In genomic region chr21:28396421-28396820, GRCh38 we compare ENCODE assay signal across 18 cellular contexts.
DNase-seq lines count a peak whose midpoint lies in the region; ATAC-seq, FAIRE-seq and TF ChIP-seq lines count a peak whose summit lies in the region.
"Had no signal": no experiment of that assay in that cellular context is flagged by ENCODE, and none has a peak within 500 bp of the region (broad histone marks: within the 10 kb centered on the region; RNA-seq: fewer than 3 reads in every experiment).

No MANE protein-coding gene starts in this region.

- H4K91ac ChIP-seq in IMR-90 (ENCODE audit: insufficient read depth, low read depth, low read length), result no peak overlapping the region

- H3K4me3 Mint-ChIP-seq in effector memory CD8-positive, alpha-beta T cell, result no peak overlapping the region
- H3K4me3 Mint-ChIP-seq: CD4-positive, alpha-beta memory T cell; HFFc6 had no signal

- H3K18ac ChIP-seq in IMR-90 (ENCODE audit: low read depth, low read length), result no peak overlapping the region; the same call in 1 of the 2 replicates

- CTCF ChIA-PET in HEK293 (lab: Yijun Ruan, JAX) (interaction anchor here (0.6 kb wide), 1 partner anchor 92 kb away, joined by 3 read pairs; no protein-coding TSS in a partner anchor), IMR-90 (lab: Yijun Ruan, JAX) (no interaction called here)

- H3K4me3 ChIP-seq in HEK293 (ENCODE audit: low read depth, low read length) (no peak overlapping the region), IMR-90 (ENCODE audit: insufficient read depth, low read depth, low read length) (no peak overlapping the region), epithelial cell of esophagus (ENCODE audit: low read length) (no peak overlapping the region), keratinocyte (ENCODE audit: control insufficient read depth in 2 of 3, extremely low read depth in 1 of 3, insufficient read depth in 2 of 3, low read depth in 1 of 3, low read length in 3 of 3) (no peak overlapping the region)
- H3K4me3 ChIP-seq: A549, GM23248, HAP-1 had no signal

- H2AFZ ChIP-seq in IMR-90 (replicated peaks; ENCODE audit: low read length, poor library complexity), result no peak overlapping the region
- no peak overlapping the region for H2AFZ ChIP-seq in keratinocyte (ENCODE audit: control insufficient read depth, low read length)
- H2AFZ ChIP-seq: GM23248 had no signal

- in situ Hi-C loops in IMR-90 (cut with MboI; ENCODE audit: low sequenced_read_pairs), result no loop called here

- H4K5ac ChIP-seq in IMR-90 (ENCODE audit: low read depth, low read length), result no peak overlapping the region; the same call in 1 of the 2 replicates

- H3K79me2 ChIP-seq in keratinocyte (ENCODE audit: control insufficient read depth, insufficient read depth, low read length), result no peaks in the 10 kb centered on the region

- no peak overlapping the region for H3K4me2 ChIP-seq in IMR-90 (ENCODE audit: low read depth, low read length)
- H3K4me2 ChIP-seq in keratinocyte (ENCODE audit: control insufficient read depth, extremely low read depth, insufficient read depth, low read depth, low read length), result no peak overlapping the region
- H3K4me2 ChIP-seq: A549 had no signal

- no peak for ATAC-seq in IMR-90 (ENCODE audit: low read depth)
- ATAC-seq in effector memory CD8-positive, alpha-beta T cell (replicated peaks), result no peak
- ATAC-seq: A549, HepG2 had no signal

- no peaks in the 10 kb centered on the region for H3K27me3 Mint-ChIP-seq in effector memory CD8-positive, alpha-beta T cell

- H2AK5ac ChIP-seq in IMR-90 (ENCODE audit: low read depth, low read length), result no peak overlapping the region

- 0 out of 2 replicates have a peak overlapping the region, but pooled peaks have one; percentile 67 for H3K14ac ChIP-seq in IMR-90 (replicated peaks; ENCODE audit: low read depth, low read length)

- H3K27ac Mint-ChIP-seq in effector memory CD8-positive, alpha-beta T cell, result no peak overlapping the region
- H3K27ac Mint-ChIP-seq: CD4-positive, alpha-beta memory T cell; HFFc6 had no signal

- TF ChIP-seq RAD21 in IMR-90 (IDR thresholded peaks at IDR 0.05; ENCODE audit: low read length), result no peak

- WGBS in IMR-90 (ENCODE audit: extremely low coverage in 2 of 2, insufficient read length in 1 of 2), 2 experiments, result no CpG with 5 or more reads among the region's 5 CpGs

- H3K79me1 ChIP-seq in IMR-90 (ENCODE audit: low read depth in 1 of 2, low read length in 2 of 2), result no peaks in the 10 kb centered on the region

- H3K27ac ChIP-seq in HEK293 (ENCODE audit: extremely low read depth, low read depth, low read length) (no peak overlapping the region), IMR-90 (ENCODE audit: insufficient read depth, low read length) (no peak overlapping the region), keratinocyte (ENCODE audit: control insufficient read depth, insufficient read depth, low read length) (no peak overlapping the region)
- H3K27ac ChIP-seq: A549, C4-2B, GM23248 had no signal

- dilution Hi-C loops in IMR-90 (cut with HindIII; ENCODE audit: low sequenced_read_pairs, unreplicated experiment) (no loop called here), keratinocyte (cut with MboI; ENCODE audit: extremely low pct_ligation_motif_present, low sequenced_read_pairs) (no loop called here)

- DNase-seq in IMR-90, result no peak
- DNase-seq in epithelial cell of esophagus (ENCODE audit: low read depth), result peak; percentile 60
- DNase-seq in keratinocyte (ENCODE audit: low read depth, low spot score), result peak; percentile 94
- DNase-seq in effector memory CD8-positive, alpha-beta T cell, result no peak
- no peak for DNase-seq in GM10266 (ENCODE audit: extremely low spot score)
- no peak for DNase-seq in NOMO-1 treated with DMSO at 0.1 percent for 48 hours (lab: John Stamatoyannopoulos, UW; ENCODE audit: unreplicated experiment)
- DNase-seq: BE2C; CD4-positive, alpha-beta memory T cell; DND-41; GDM1; GM23248; HFFc6 had no signal

- no peak for TF ChIP-seq CTCF in HEK293 (tag by site-specific recombination; IDR thresholded peaks at IDR 0.05)
- no peak for TF ChIP-seq CTCF in IMR-90 (conservative IDR thresholded peaks at IDR 0.05; ENCODE audit: low read depth, low read length)
- TF ChIP-seq CTCF in epithelial cell of esophagus (IDR thresholded peaks at IDR 0.05; ENCODE audit: insufficient read depth, low read depth, low read length, missing control alignments), result no peak
- TF ChIP-seq CTCF in keratinocyte (optimal IDR thresholded peaks at IDR 0.05 in 1 of 3, IDR thresholded peaks at IDR 0.05 in 1 of 3, conservative IDR thresholded peaks at IDR 0.05 in 1 of 3; ENCODE audit: extremely low read depth in 1 of 3, insufficient read depth in 2 of 3, low read length in 3 of 3), result no peak
- TF ChIP-seq CTCF in GM10266 (IDR thresholded peaks at IDR 0.05; ENCODE audit: control insufficient read depth, insufficient read depth, low read depth, missing control alignments), result no peak

- H2BK5ac ChIP-seq in IMR-90 (ENCODE audit: low read depth, low read length, poor library complexity, severe bottlenecking), result no peak overlapping the region

- 0 out of 2 replicates have a peak, but pooled peaks cover 3% of the 10 kb centered on the region for H3K9me1 ChIP-seq in IMR-90 (ENCODE audit: insufficient read depth, low read length)
- H3K9me1 ChIP-seq in keratinocyte (ENCODE audit: control insufficient read depth, extremely low read depth, insufficient read depth, low read length), result no peaks in the 10 kb centered on the region

- intact Hi-C loops in IMR-90 (cut with micrococcal nuclease), result no loop called here

- H3K56ac ChIP-seq in IMR-90 (ENCODE audit: extremely low read depth, insufficient read depth, low read length), result no peak overlapping the region

- no peaks in the 10 kb centered on the region for H3K36me3 Mint-ChIP-seq in effector memory CD8-positive, alpha-beta T cell (ENCODE audit: insufficient read depth)
- H3K36me3 Mint-ChIP-seq: CD4-positive, alpha-beta memory T cell had no signal

- POLR2A ChIA-PET in HEK293 (lab: Yijun Ruan, JAX) (no interaction called here), IMR-90 (lab: Charles Lee; ENCODE audit: unreplicated experiment) (no interaction called here)

- no peak overlapping the region for H2BK15ac ChIP-seq in IMR-90 (ENCODE audit: low read depth, low read length)

- H3K4me1 Mint-ChIP-seq in effector memory CD8-positive, alpha-beta T cell (ENCODE audit: low read depth in 2 of 2), result no peaks in the 10 kb centered on the region
- H3K4me1 Mint-ChIP-seq: CD4-positive, alpha-beta memory T cell had no signal

- no peak overlapping the region for H2BK120ac ChIP-seq in IMR-90 (ENCODE audit: low read depth, low read length)

- no peak for TF ChIP-seq POLR2A in IMR-90 (IDR thresholded peaks at IDR 0.05; ENCODE audit: low read depth, low read length)

- no TSS peak for BruUV-seq in IMR-90 (replicated peaks; lab: Mats Ljungman, UMichigan)

- no peak overlapping the region for H3K9ac ChIP-seq in IMR-90 (ENCODE audit: low read depth, low read length)
- H3K9ac ChIP-seq in keratinocyte (ENCODE audit: control insufficient read depth, extremely low read depth, insufficient read depth, low read length), result no peak overlapping the region
- H3K9ac ChIP-seq: GM23248 had no signal

- H3K9me3 ChIP-seq in HEK293 (ENCODE audit: control insufficient read depth, insufficient read depth, low read depth, low read length), result no peaks in the 10 kb centered on the region
- peaks cover 2% of the 10 kb centered on the region; the same call in 1 of the 2 replicates for H3K9me3 ChIP-seq in IMR-90 (ENCODE audit: control insufficient read depth, insufficient read depth, low read length)
- H3K9me3 ChIP-seq in keratinocyte (ENCODE audit: control insufficient read depth, low read depth, low read length), result peaks cover 1% of the 10 kb centered on the region
- H3K9me3 ChIP-seq: A549, HAP-1 had no signal

- no peaks in the 10 kb centered on the region for H3K27me3 ChIP-seq in IMR-90 (ENCODE audit: control insufficient read depth, insufficient read depth, low read length)
- H3K27me3 ChIP-seq in keratinocyte (ENCODE audit: control insufficient read depth, extremely low read depth, insufficient read depth, low read length), result no peaks in the 10 kb centered on the region
- H3K27me3 ChIP-seq: BE2C had no signal

- peaks cover 0 to 2% of the 10 kb centered on the region in 2 donors for H3K9me3 Mint-ChIP-seq in effector memory CD8-positive, alpha-beta T cell
- H3K9me3 Mint-ChIP-seq: HFFc6 had no signal

- no peak overlapping the region for H3K23ac ChIP-seq in IMR-90 (ENCODE audit: low read depth, low read length)

- no peak overlapping the region for H3K4ac ChIP-seq in IMR-90 (ENCODE audit: low read depth, low read length)

- no peak overlapping the region for H4K8ac ChIP-seq in IMR-90 (ENCODE audit: low read depth in 2 of 2, low read length in 2 of 2)

- H3K36me3 ChIP-seq in HEK293 (ENCODE audit: control insufficient read depth in 2 of 2, insufficient read depth in 1 of 2, low read length in 2 of 2), result no peaks in the 10 kb centered on the region
- H3K36me3 ChIP-seq in IMR-90 (ENCODE audit: control insufficient read depth, insufficient read depth, low read length), result no peaks in the 10 kb centered on the region
- no peaks in the 10 kb centered on the region for H3K36me3 ChIP-seq in keratinocyte (ENCODE audit: control insufficient read depth in 2 of 2, extremely low read depth in 1 of 2, insufficient read depth in 2 of 2, low read length in 2 of 2)
- H3K36me3 ChIP-seq: HAP-1 had no signal

- FAIRE-seq in keratinocyte (lab: Jason Lieb, UNC), result peak; percentile 95
- FAIRE-seq: A549, HepG2, HTR-8/SVneo had no signal

- peak overlapping the region; percentile 17 for H2AK9ac ChIP-seq in IMR-90 (replicated peaks; ENCODE audit: low read depth, low read length, poor library complexity)

- no peak overlapping the region for H2BK20ac ChIP-seq in IMR-90 (ENCODE audit: low read depth, low read length)

- H3K4me1 ChIP-seq in HEK293 (ENCODE audit: control insufficient read depth, insufficient read depth, low read length), result no peaks in the 10 kb centered on the region
- H3K4me1 ChIP-seq in IMR-90 (ENCODE audit: control insufficient read depth, insufficient read depth, low read length), result peaks cover 2% of the 10 kb centered on the region; the same call in 1 of the 2 replicates
- peaks cover 27% of the 10 kb centered on the region for H3K4me1 ChIP-seq in keratinocyte (ENCODE audit: control insufficient read depth, extremely low read depth, insufficient read depth, low read length)
- H3K4me1 ChIP-seq: A549, BE2C, HAP-1 had no signal

- H4K20me1 ChIP-seq in IMR-90 (ENCODE audit: insufficient read depth, low read length) (no peaks in the 10 kb centered on the region), keratinocyte (ENCODE audit: control insufficient read depth, extremely low read depth, insufficient read depth, low read length) (no peaks in the 10 kb centered on the region)

TF ChIP-seq in HEK293, 187 proteins besides CTCF, POLR2A, EP300 and RAD21:
- TF ChIP-seq SETDB1 (IDR thresholded peaks at IDR 0.05; ENCODE audit: insufficient read length, low read length) (peak; percentile 30), ZFP69B (tag by site-specific recombination; IDR thresholded peaks at IDR 0.05) (no peak)

TF ChIP-seq in IMR-90, 13 proteins besides CTCF, POLR2A, EP300 and RAD21 (continues in another document):
- TF ChIP-seq MAZ (IDR thresholded peaks at IDR 0.05; ENCODE audit: borderline replicate concordance, low read depth, low read length) (no peak), CEBPB (IDR thresholded peaks at IDR 0.05; ENCODE audit: low read depth, low read length) (no peak), BHLHE40 (IDR thresholded peaks at IDR 0.05; ENCODE audit: low read depth, low read length) (no peak)

Comparison
In these comparisons a context has a peak if more than half of its experiments do, and no peak if none do; other contexts are left out.
1. DNase-seq: peak in epithelial cell of esophagus (single experiment) and keratinocyte (single experiment); none in IMR-90 (single experiment), effector memory CD8-positive, alpha-beta T cell (0 of 3), GM10266 (single experiment) and NOMO-1 treated with DMSO at 0.1 percent for 48 hours (single experiment).